In the genomic region with DNA sequence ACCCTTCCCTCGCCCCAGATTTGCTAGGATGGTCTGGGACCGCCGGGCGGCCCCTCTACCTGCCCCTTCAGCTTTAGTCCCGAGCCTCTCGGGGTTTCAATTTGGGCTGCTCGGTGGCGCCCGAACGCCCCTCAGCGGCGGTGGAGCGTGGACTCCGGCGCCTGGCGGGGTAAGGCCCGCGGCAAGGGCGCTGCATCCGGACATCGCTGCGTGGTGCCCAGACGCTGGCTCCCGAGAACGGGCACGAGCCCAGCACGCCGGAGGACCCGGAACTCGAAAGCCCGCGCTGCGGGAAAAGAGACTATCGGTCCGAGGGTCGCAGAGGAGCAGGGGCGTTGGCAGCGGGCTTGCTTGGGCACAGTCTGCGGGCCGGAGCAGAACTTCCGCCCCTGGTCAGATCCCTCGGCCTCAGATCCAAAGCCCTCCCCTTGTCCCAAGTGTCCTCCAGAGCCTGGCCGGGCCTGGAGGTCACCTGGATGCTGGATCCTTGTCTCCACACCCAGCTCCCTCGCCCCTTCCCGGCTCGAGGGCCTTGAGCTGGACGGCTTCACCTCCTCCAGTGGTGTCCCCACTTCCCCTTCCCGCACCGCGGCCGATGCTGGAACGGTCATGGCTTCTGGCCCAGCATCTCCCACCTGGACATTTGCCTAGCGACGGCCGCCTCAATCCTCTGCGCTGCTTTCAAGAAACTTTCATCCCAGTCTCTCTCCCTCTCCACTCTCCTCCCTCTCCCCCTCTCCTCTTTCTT, we compare ENCODE assay signal across 8 cellular contexts. TPM values are rescaled to one million over a fixed set of nuclear protein-coding genes. Genes with fewer than 3 reads are reported as not detected.
DNase-seq lines count a peak whose midpoint lies in the region; ATAC-seq, FAIRE-seq and TF ChIP-seq lines count a peak whose summit lies in the region.

No MANE protein-coding gene starts in this region.

- peak; percentile 18 for TF ChIP-seq CTCF in GM20000 (IDR thresholded peaks at IDR 0.05; ENCODE audit: extremely low read depth, missing control alignments)
- no peak for TF ChIP-seq CTCF in K562 (IDR thresholded peaks at IDR 0.05 in 2 of 3, conservative IDR thresholded peaks at IDR 0.05 in 1 of 3; ENCODE audit: insufficient read depth in 2 of 3, low read depth in 1 of 3, low read length in 3 of 3)

- in situ Hi-C loops in K562 (cut with MboI) (no loop called here), HAP-1 (cut with MboI; ENCODE audit: low sequenced_read_pairs) (loop anchor here (25.0 kb wide), 2 partner anchors 260 to 585 kb away; no protein-coding TSS in a partner anchor)

- H3K4me1 Mint-ChIP-seq in memory B cell, result peaks cover 28% of the 10 kb centered on the region

- BruUV-seq in K562 (replicated peaks; lab: Mats Ljungman, UMichigan), result no TSS peak

- H2AFZ ChIP-seq in K562 (ENCODE audit: low read depth, low read length), result no peak overlapping the region

- no peak for ATAC-seq in K562
- no peak for ATAC-seq in memory B cell (ENCODE audit: low read depth)
- ATAC-seq in GM21526 (IDR thresholded peaks at IDR 0.05; ENCODE audit: low FRiP score, unreplicated experiment), result no peak

- H3K9ac ChIP-seq in BLaER1, result no peak overlapping the region
- no peak overlapping the region for H3K9ac ChIP-seq in K562 (ENCODE audit: insufficient read depth in 1 of 2, low read depth in 2 of 2, low read length in 2 of 2)

- no peak for TF ChIP-seq RAD21 in K562 (CRISPR knock-in tag; conservative IDR thresholded peaks at IDR 0.05 in 1 of 2, IDR thresholded peaks at IDR 0.05 in 1 of 2)

- TF ChIP-seq EP300 in K562 (IDR thresholded peaks at IDR 0.05; ENCODE audit: low read length), result no peak

- H3K27me3 ChIP-seq in BLaER1 (peaks cover 85% of the 10 kb centered on the region), K562 (ENCODE audit: control insufficient read depth in 2 of 2, insufficient read depth in 2 of 2, low read length in 2 of 2) (no peaks in the 10 kb centered on the region), HAP-1 (ENCODE audit: low read depth) (no peaks in the 10 kb centered on the region)

- peak overlapping the region; percentile 69 for H3K4me3 Mint-ChIP-seq in memory B cell

- H3K9me3 Mint-ChIP-seq in memory B cell, result peaks cover 1% of the 10 kb centered on the region

- CTCF ChIA-PET in K562 (lab: Yijun Ruan, JAX; ENCODE audit: low intra/inter-chr PET ratio), result no interaction called here

- peaks cover 87% of the 10 kb centered on the region for H4K20me1 ChIP-seq in BLaER1
- H4K20me1 ChIP-seq in K562 (replicated peaks; ENCODE audit: control insufficient read depth, insufficient read depth, low read length), result no peaks in the 10 kb centered on the region

- peaks cover 21% of the 10 kb centered on the region for H3K36me3 Mint-ChIP-seq in memory B cell

- H3K27ac ChIP-seq in BLaER1, result no peak overlapping the region
- no peak overlapping the region for H3K27ac ChIP-seq in K562 (ENCODE audit: extremely low read depth, low read depth, low read length)

- H3K4me3 ChIP-seq in BLaER1, result 0 out of 2 replicates have a peak overlapping the region, but pooled peaks have one; percentile 6
- no peak overlapping the region for H3K4me3 ChIP-seq in K562
- H3K4me3 ChIP-seq in HAP-1, result no peak overlapping the region

- H3K4me1 ChIP-seq in BLaER1, result peaks cover 18% of the 10 kb centered on the region
- peaks cover 2 to 34% of the 10 kb centered on the region in 2 experiments; a peak in 4 of 5 replicates for H3K4me1 ChIP-seq in K562 (replicated peaks in 1 of 2; ENCODE audit: control insufficient read depth in 2 of 2, insufficient read depth in 2 of 2, low read length in 2 of 2)
- peaks cover 15% of the 10 kb centered on the region for H3K4me1 ChIP-seq in HAP-1

- 99% methylated on average over 40 of the region's 56 CpGs for WGBS in K562 (ENCODE audit: insufficient coverage, low coverage, missing lambda C conversion rate)

- no peak overlapping the region for H3K27ac Mint-ChIP-seq in memory B cell

- H3K4me2 ChIP-seq in BLaER1 (peak overlapping the region; percentile 0; the same call in 1 of the 2 replicates), K562 (ENCODE audit: insufficient read depth, low read length) (no peak overlapping the region)

- TF ChIP-seq POLR2A in K562 (conservative IDR thresholded peaks at IDR 0.05), result no peak

- intact Hi-C loops in K562 (cut with micrococcal nuclease), result no loop called here

- H3K9me3 ChIP-seq in BLaER1, result peaks cover 15% of the 10 kb centered on the region; the same call in 1 of the 2 replicates
- peaks cover 3% of the 10 kb centered on the region for H3K9me3 ChIP-seq in K562 (replicated peaks; ENCODE audit: control insufficient read depth, insufficient read depth, low read depth, low read length)
- H3K9me3 ChIP-seq in HAP-1, result no peaks in the 10 kb centered on the region

- FAIRE-seq in K562 (lab: Jason Lieb, UNC) (no peak), HTR-8/SVneo (lab: Jason Lieb, UNC) (no peak)

- peak; percentile 36 for DNase-seq in GM20000 (ENCODE audit: low spot score)
- no peak for DNase-seq in K562 (ENCODE audit: extremely low read depth in 1 of 4, low spot score in 3 of 4)
- DNase-seq in memory B cell (ENCODE audit: low spot score in 2 of 2), result peak; percentile 7 to 41
- no peak for DNase-seq in NCI-H1436 treated with DMSO at 0.1 percent for 48 hours (lab: John Stamatoyannopoulos, UW)
- DNase-seq in HAP-1 (ENCODE audit: low spot score in 2 of 2), result no peak
- DNase-seq in HTR-8/SVneo (ENCODE audit: insufficient read length, low spot score), result no peak

- H3K9me1 ChIP-seq in K562 (ENCODE audit: control insufficient read depth, insufficient read depth, low read length), result no peaks in the 10 kb centered on the region

- peaks cover 12% of the 10 kb centered on the region; the same call in 2 of the 3 replicates for H3K79me2 ChIP-seq in K562 (ENCODE audit: control insufficient read depth, insufficient read depth, low read length)

- H3K36me3 ChIP-seq in BLaER1, result 0 out of 2 replicates have a peak, but pooled peaks cover 5% of the 10 kb centered on the region
- H3K36me3 ChIP-seq in K562 (ENCODE audit: control insufficient read depth, insufficient read depth, low read length), result peaks cover 2% of the 10 kb centered on the region; the same call in 2 of the 3 replicates
- peaks cover 7% of the 10 kb centered on the region for H3K36me3 ChIP-seq in HAP-1 (replicated peaks)

- H3K27me3 Mint-ChIP-seq in memory B cell, result peaks cover 29% of the 10 kb centered on the region

- POLR2A ChIA-PET in K562 (lab: Yijun Ruan, JAX), result interaction anchor here (0.7 to 1.2 kb wide), 3 partner anchors 18 to 793 kb away, joined by 3 read pairs; no protein-coding TSS in a partner anchor

TF ChIP-seq in K562, 482 proteins besides CTCF, POLR2A, EP300 and RAD21 (continues in another document):
- TF ChIP-seq, protein P1, sequence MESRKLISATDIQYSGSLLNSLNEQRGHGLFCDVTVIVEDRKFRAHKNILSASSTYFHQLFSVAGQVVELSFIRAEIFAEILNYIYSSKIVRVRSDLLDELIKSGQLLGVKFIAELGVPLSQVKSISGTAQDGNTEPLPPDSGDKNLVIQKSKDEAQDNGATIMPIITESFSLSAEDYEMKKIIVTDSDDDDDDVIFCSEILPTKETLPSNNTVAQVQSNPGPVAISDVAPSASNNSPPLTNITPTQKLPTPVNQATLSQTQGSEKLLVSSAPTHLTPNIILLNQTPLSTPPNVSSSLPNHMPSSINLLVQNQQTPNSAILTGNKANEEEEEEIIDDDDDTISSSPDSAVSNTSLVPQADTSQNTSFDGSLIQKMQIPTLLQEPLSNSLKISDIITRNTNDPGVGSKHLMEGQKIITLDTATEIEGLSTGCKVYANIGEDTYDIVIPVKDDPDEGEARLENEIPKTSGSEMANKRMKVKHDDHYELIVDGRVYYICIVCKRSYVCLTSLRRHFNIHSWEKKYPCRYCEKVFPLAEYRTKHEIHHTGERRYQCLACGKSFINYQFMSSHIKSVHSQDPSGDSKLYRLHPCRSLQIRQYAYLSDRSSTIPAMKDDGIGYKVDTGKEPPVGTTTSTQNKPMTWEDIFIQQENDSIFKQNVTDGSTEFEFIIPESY (CRISPR knock-in tag; IDR thresholded peaks at IDR 0.05), result peak; percentile 68
- TF ChIP-seq CBX3 (IDR thresholded peaks at IDR 0.05; ENCODE audit: borderline replicate concordance in 1 of 2, low read length in 2 of 2) (no peak), POLR2G (IDR thresholded peaks at IDR 0.05; ENCODE audit: low read depth, low read length) (peak; percentile 41)
- TF ChIP-seq, protein P2, sequence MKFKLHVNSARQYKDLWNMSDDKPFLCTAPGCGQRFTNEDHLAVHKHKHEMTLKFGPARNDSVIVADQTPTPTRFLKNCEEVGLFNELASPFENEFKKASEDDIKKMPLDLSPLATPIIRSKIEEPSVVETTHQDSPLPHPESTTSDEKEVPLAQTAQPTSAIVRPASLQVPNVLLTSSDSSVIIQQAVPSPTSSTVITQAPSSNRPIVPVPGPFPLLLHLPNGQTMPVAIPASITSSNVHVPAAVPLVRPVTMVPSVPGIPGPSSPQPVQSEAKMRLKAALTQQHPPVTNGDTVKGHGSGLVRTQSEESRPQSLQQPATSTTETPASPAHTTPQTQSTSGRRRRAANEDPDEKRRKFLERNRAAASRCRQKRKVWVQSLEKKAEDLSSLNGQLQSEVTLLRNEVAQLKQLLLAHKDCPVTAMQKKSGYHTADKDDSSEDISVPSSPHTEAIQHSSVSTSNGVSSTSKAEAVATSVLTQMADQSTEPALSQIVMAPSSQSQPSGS (CRISPR knock-in tag; IDR thresholded peaks at IDR 0.05), result no peak

RNA-seq across cellular contexts. Expression of a gene that starts 2.9 kb away (rescaled TPM):
- total RNA-seq in K562 (2011; cell fraction: chromatin; rRNA removed; ENCODE audit: low replicate concordance), result 4.9 and 10.4 TPM in 2 replicates
- total RNA-seq in K562 (2011; cell fraction: nucleolus; rRNA removed), result 13.5 and 18.4 TPM in 2 replicates
- 9.4 and 9.8 TPM in 2 replicates for total RNA-seq in K562 (2011; cell fraction: nucleoplasm; rRNA removed)
- total RNA-seq in K562 (2014; rRNA removed), result 1.4 and 1.8 TPM in 2 replicates
- total RNA-seq in K562 (2014; rRNA removed; fragmentation: Illumina TruSeq; extraction: Trizol), result 0.40 and 0.48 TPM in 2 replicates
- total RNA-seq in K562 (2015; rRNA removed; fragmentation: Illumina TruSeq; extraction: Trizol), result 0.58 and 1.1 TPM in 2 replicates
- total RNA-seq in K562 (2021), result 6.4 and 7.1 TPM in 2 replicates
- 0.24 and 0.31 TPM in 2 replicates for polyA plus RNA-seq in K562 (2011; rRNA removed)
- 0.24 and 0.33 TPM in 2 replicates for polyA plus RNA-seq in K562 (2011; cell fraction: cytosol; rRNA removed)
- 4.0 and 5.2 TPM in 2 replicates for polyA plus RNA-seq in K562 (2011; cell fraction: nucleus; rRNA removed)
- 2.7 and 5.2 TPM in 2 replicates for polyA plus RNA-seq in K562 (2012)
- 2.6 and 3.7 TPM in 2 replicates for polyA plus RNA-seq in K562 (2014; fragmentation: Illumina TruSeq; extraction: Trizol)
- polyA plus RNA-seq in K562 (2014; fragmentation: Nextera tagmentation; extraction: Ambion mirVana), result under 1 TPM; 0.18 to 0.31 TPM
- polyA plus RNA-seq in K562 (2014; rRNA removed), result 2.3 and 2.6 TPM in 2 replicates
- polyA minus RNA-seq in K562 (2011; rRNA and poly(A)+ RNA removed), result 0.33 and 0.77 TPM in 2 replicates
- 1.5 and 2.0 TPM in 2 replicates for polyA minus RNA-seq in K562 (2011; cell fraction: cytosol; rRNA and poly(A)+ RNA removed)
- 9.6 and 13.6 TPM in 2 replicates for polyA minus RNA-seq in K562 (2011; cell fraction: nucleus; rRNA and poly(A)+ RNA removed)

Comparison
In these comparisons a context has a peak if more than half of its experiments do, and no peak if none do; other contexts are left out.
1. DNase-seq: peak in GM20000 (single experiment) and memory B cell (2 of 2); none in K562 (0 of 4), NCI-H1436 treated with DMSO at 0.1 percent for 48 hours (single experiment), HAP-1 (0 of 2) and HTR-8/SVneo (single experiment).